In genomic region chr4:56821394-56822263, GRCh38 we compare ENCODE assay signal across 8 cellular contexts. TPM values are rescaled to one million over a fixed set of nuclear protein-coding genes. Genes with fewer than 3 reads are reported as not detected.
A peak's percentile ranks its signal among the peaks of the same experiment; 100 is the strongest.
DNase-seq lines count a peak whose midpoint lies in the region; ATAC-seq and TF ChIP-seq lines count a peak whose summit lies in the region.

SPINK2 (minus strand) TSS chr4:56821701; CDS start chr4:56821662, 39 bp downstream.

- H3K4me3 Mint-ChIP-seq in effector memory CD8-positive, alpha-beta T cell = peak within 1 kb of the TSS; percentile 78 to 79
- H3K4me3 Mint-ChIP-seq in natural killer cell treated with Interleukin-12 subunit alpha and Interleukin-12 subunit beta and Interleukin-15 and Interleukin-18, amount 100 ng/mL, for 72 hours = peak within 1 kb of the TSS; percentile 52

- H3K27me3 Mint-ChIP-seq in effector memory CD8-positive, alpha-beta T cell = no peaks in the 10 kb centered on the region
- H3K27me3 Mint-ChIP-seq in natural killer cell treated with Interleukin-12 subunit alpha and Interleukin-12 subunit beta and Interleukin-15 and Interleukin-18, amount 100 ng/mL, for 72 hours = peaks cover 5 to 14% of the 10 kb centered on the region in 2 donors

- H3K9me3 ChIP-seq in BLaER1 treated with 17β-estradiol and CSF1 and Interleukin-3, amounts not matched to agents 10 nM and 100 nM (replicated peaks in 1 of 11) = peaks cover 0 to 5% (median 0%) of the 10 kb centered on the region in 11 experiments; a peak in 5 of 22 replicates
- peaks cover 0 to 2% (median 0%) of the 10 kb centered on the region in 5 donors for H3K9me3 ChIP-seq in subcutaneous abdominal adipose tissue (ENCODE audit: control insufficient read depth in 5 of 5, low read length in 5 of 5)

- H3K9me3 Mint-ChIP-seq in effector memory CD8-positive, alpha-beta T cell = no peaks in the 10 kb centered on the region
- H3K9me3 Mint-ChIP-seq in natural killer cell treated with Interleukin-12 subunit alpha and Interleukin-12 subunit beta and Interleukin-15 and Interleukin-18, amount 100 ng/mL, for 72 hours = no peaks in the 10 kb centered on the region

- H3K27ac ChIP-seq in BLaER1 treated with 17β-estradiol and CSF1 and Interleukin-3, amounts not matched to agents 10 nM and 100 nM = no peak within 1 kb of the TSS
- no peak within 1 kb of the TSS for H3K27ac ChIP-seq in subcutaneous abdominal adipose tissue (ENCODE audit: low read depth, low read length)

- TF ChIP-seq CTCF in NB4 (IDR thresholded peaks at IDR 0.05; ENCODE audit: low read depth, low read length) = no peak

- H3K27ac Mint-ChIP-seq in effector memory CD8-positive, alpha-beta T cell = peak within 1 kb of the TSS in 1 of 2 donors; percentile 51
- no peak within 1 kb of the TSS for H3K27ac Mint-ChIP-seq in natural killer cell treated with Interleukin-12 subunit alpha and Interleukin-12 subunit beta and Interleukin-15 and Interleukin-18, amount 100 ng/mL, for 72 hours

- H3K36me3 Mint-ChIP-seq in effector memory CD8-positive, alpha-beta T cell (ENCODE audit: insufficient read depth) = no peaks in the 10 kb centered on the region
- H3K36me3 Mint-ChIP-seq in natural killer cell treated with Interleukin-12 subunit alpha and Interleukin-12 subunit beta and Interleukin-15 and Interleukin-18, amount 100 ng/mL, for 72 hours = no peaks in the 10 kb centered on the region

- H3K4me1 Mint-ChIP-seq in effector memory CD8-positive, alpha-beta T cell (ENCODE audit: low read depth in 2 of 2) = peaks cover 13 to 15% of the 10 kb centered on the region in 2 donors
- H3K4me1 Mint-ChIP-seq in natural killer cell treated with Interleukin-12 subunit alpha and Interleukin-12 subunit beta and Interleukin-15 and Interleukin-18, amount 100 ng/mL, for 72 hours (ENCODE audit: low read depth in 2 of 2) = peaks cover 10 to 25% of the 10 kb centered on the region in 2 donors

- ATAC-seq in GM19397 (IDR thresholded peaks at IDR 0.05; ENCODE audit: unreplicated experiment) = peak; percentile 59
- ATAC-seq in effector memory CD8-positive, alpha-beta T cell (replicated peaks) = peak; percentile 95
- peak; percentile 84 to 89 for ATAC-seq in natural killer cell treated with Interleukin-12 subunit alpha and Interleukin-12 subunit beta and Interleukin-15 and Interleukin-18, amount 100 ng/mL, for 72 hours

- TF ChIP-seq POLR2A in NB4 (IDR thresholded peaks at IDR 0.05; ENCODE audit: extremely low read depth, insufficient read length) = no peak

- H4K20me1 ChIP-seq in BLaER1 treated with 17β-estradiol and CSF1 and Interleukin-3, amounts not matched to agents 10 nM and 100 nM = no peaks in the 10 kb centered on the region

- peaks cover 6 to 22% (median 15%) of the 10 kb centered on the region in 10 experiments; a peak in 19 of 20 replicates for H3K4me1 ChIP-seq in BLaER1 treated with 17β-estradiol and CSF1 and Interleukin-3, amounts not matched to agents 10 nM and 100 nM
- peaks cover 0 to 9% (median 6%) of the 10 kb centered on the region in 5 donors for H3K4me1 ChIP-seq in subcutaneous abdominal adipose tissue (ENCODE audit: control insufficient read depth in 5 of 5, insufficient read depth in 5 of 5, low read length in 5 of 5)

- peak within 1 kb of the TSS in 5 of 11 experiments; percentile 25 to 65 (median 52); a peak in 5 of 22 replicates for H3K9ac ChIP-seq in BLaER1 treated with 17β-estradiol and CSF1 and Interleukin-3, amounts not matched to agents 10 nM and 100 nM
- peak within 1 kb of the TSS in 1 of 5 donors; percentile 25 for H3K9ac ChIP-seq in subcutaneous abdominal adipose tissue (ENCODE audit: low read length in 5 of 5)

- peaks cover 28 to 45% (median 34%) of the 10 kb centered on the region in 11 experiments for H3K27me3 ChIP-seq in BLaER1 treated with 17β-estradiol and CSF1 and Interleukin-3, amounts not matched to agents 10 nM and 100 nM
- peaks cover 0 to 14% (median 7%) of the 10 kb centered on the region in 5 donors for H3K27me3 ChIP-seq in subcutaneous abdominal adipose tissue (ENCODE audit: control insufficient read depth in 5 of 5, insufficient read depth in 4 of 5, low read length in 5 of 5)

- no peaks in the 10 kb centered on the region for H3K36me3 ChIP-seq in BLaER1 treated with 17β-estradiol and CSF1 and Interleukin-3, amounts not matched to agents 10 nM and 100 nM
- no peaks in the 10 kb centered on the region for H3K36me3 ChIP-seq in subcutaneous abdominal adipose tissue (ENCODE audit: control insufficient read depth in 5 of 5, insufficient read depth in 5 of 5, low read length in 5 of 5)

- peak within 1 kb of the TSS; percentile 51 to 70 (median 60) for H3K4me3 ChIP-seq in BLaER1 treated with 17β-estradiol and CSF1 and Interleukin-3, amounts not matched to agents 10 nM and 100 nM
- H3K4me3 ChIP-seq in NB4 (ENCODE audit: low read depth, low read length) = no peak within 1 kb of the TSS
- peak within 1 kb of the TSS in 4 of 5 donors; percentile 36 to 59 (median 50) for H3K4me3 ChIP-seq in subcutaneous abdominal adipose tissue (ENCODE audit: low read depth in 1 of 5, low read length in 5 of 5)

- peak; percentile 44 for DNase-seq in NB4 (ENCODE audit: low read depth)
- peak; percentile 68 to 69 for DNase-seq in activated CD4-positive, alpha-beta T cell treated with anti-CD3 and anti-CD28 coated beads, Interleukin-2, amount 50 U/mL, for 4 hours
- peak; percentile 44 to 54 (median 52) for DNase-seq in effector memory CD8-positive, alpha-beta T cell
- DNase-seq in natural killer cell treated with Interleukin-12 subunit alpha and Interleukin-12 subunit beta and Interleukin-15 and Interleukin-18, amount 100 ng/mL, for 72 hours (ENCODE audit: low spot score) = peak; percentile 61
- no peak for DNase-seq in AG08395 (ENCODE audit: low spot score)

- peak within 1 kb of the TSS; percentile 84 to 99 (median 94) for H3K4me2 ChIP-seq in BLaER1 treated with 17β-estradiol and CSF1 and Interleukin-3, amounts not matched to agents 10 nM and 100 nM

RNA-seq across cellular contexts. Expression of gene SPINK2, which starts in this region (rescaled TPM):
- not detected for total RNA-seq in natural killer cell treated with Interleukin-12 subunit alpha and Interleukin-12 subunit beta and Interleukin-15 and Interleukin-18, amount 100 ng/mL, for 72 hours

Comparison
In these comparisons a context has a peak if more than half of its experiments do, and no peak if none do; other contexts are left out.
1. Peak in DNase-seq and ATAC-seq in natural killer cell treated with Interleukin-12 subunit alpha and Interleukin-12 subunit beta and Interleukin-15 and Interleukin-18, amount 100 ng/mL, for 72 hours; RNA of the gene not detected or under 1 TPM.